Comparison of ENCODE assay signal across 1 cellular context in genomic region chr14:65349100-65349499, GRCh38.
TF ChIP-seq lines count a peak whose summit lies in the region.

No MANE protein-coding gene starts in this region.

TF ChIP-seq in K562, 482 proteins besides CTCF, POLR2A, EP300 and RAD21 (continued from another document and continues in another):
- TF ChIP-seq, protein P1, sequence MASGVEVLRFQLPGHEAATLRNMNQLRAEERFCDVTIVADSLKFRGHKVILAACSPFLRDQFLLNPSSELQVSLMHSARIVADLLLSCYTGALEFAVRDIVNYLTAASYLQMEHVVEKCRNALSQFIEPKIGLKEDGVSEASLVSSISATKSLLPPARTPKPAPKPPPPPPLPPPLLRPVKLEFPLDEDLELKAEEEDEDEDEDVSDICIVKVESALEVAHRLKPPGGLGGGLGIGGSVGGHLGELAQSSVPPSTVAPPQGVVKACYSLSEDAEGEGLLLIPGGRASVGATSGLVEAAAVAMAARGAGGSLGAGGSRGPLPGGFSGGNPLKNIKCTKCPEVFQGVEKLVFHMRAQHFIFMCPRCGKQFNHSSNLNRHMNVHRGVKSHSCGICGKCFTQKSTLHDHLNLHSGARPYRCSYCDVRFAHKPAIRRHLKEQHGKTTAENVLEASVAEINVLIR (CRISPR knock-in tag; IDR thresholded peaks at IDR 0.05): peak; percentile 41; the same call in 1 of the 2 replicates
- TF ChIP-seq, protein P2, sequence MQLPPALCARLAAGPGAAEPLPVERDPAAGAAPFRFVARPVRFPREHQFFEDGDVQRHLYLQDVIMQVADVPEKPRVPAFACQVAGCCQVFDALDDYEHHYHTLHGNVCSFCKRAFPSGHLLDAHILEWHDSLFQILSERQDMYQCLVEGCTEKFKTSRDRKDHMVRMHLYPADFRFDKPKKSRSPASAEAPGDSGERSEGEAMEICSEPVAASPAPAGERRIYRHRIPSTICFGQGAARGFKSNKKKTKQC (CRISPR knock-in tag; IDR thresholded peaks at IDR 0.05): no peak
- TF ChIP-seq ZNF77 (CRISPR knock-in tag; IDR thresholded peaks at IDR 0.05) (no peak), ZNF717 (CRISPR knock-in tag; IDR thresholded peaks at IDR 0.05) (no peak), TAL1 (IDR thresholded peaks at IDR 0.05) (peak; percentile 68), SMAD3 (CRISPR knock-in tag; conservative IDR thresholded peaks at IDR 0.05) (no peak), ZNF23 (CRISPR knock-in tag; IDR thresholded peaks at IDR 0.05) (no peak), ZBTB8A (IDR thresholded peaks at IDR 0.05; ENCODE audit: partially characterized antibody) (no peak), FOXJ3 (CRISPR knock-in tag; IDR thresholded peaks at IDR 0.05) (no peak), IRF9 (tag; IDR thresholded peaks at IDR 0.05) (peak; percentile 67), PTRF (tag; IDR thresholded peaks at IDR 0.05) (no peak), JUN (IDR thresholded peaks at IDR 0.05; ENCODE audit: borderline replicate concordance, low read depth, low read length) (0 out of 2 replicates have a peak, but pooled peaks have one; percentile 23), JUN (CRISPR knock-in tag; IDR thresholded peaks at IDR 0.05; ENCODE audit: borderline replicate concordance) (no peak), MTA2 (IDR thresholded peaks at IDR 0.05; ENCODE audit: low read depth) (peak; percentile 54; the same call in 1 of the 2 replicates), MAFG (tag; conservative IDR thresholded peaks at IDR 0.05) (peak; percentile 18; the same call in 1 of the 2 replicates), NFE2L1 (tag; IDR thresholded peaks at IDR 0.05; ENCODE audit: borderline replicate concordance, low read depth) (no peak), CBFA2T3 (IDR thresholded peaks at IDR 0.05) (peak; percentile 69), BRF1 (IDR thresholded peaks at IDR 0.05; ENCODE audit: borderline replicate concordance, extremely low read depth, insufficient read length) (no peak), EWSR1 (IDR thresholded peaks at IDR 0.05; ENCODE audit: borderline replicate concordance, low read depth, partially characterized antibody) (no peak), DPF2 (IDR thresholded peaks at IDR 0.05) (peak; percentile 54; the same call in 1 of the 2 replicates), ZC3H11A (IDR thresholded peaks at IDR 0.05; ENCODE audit: low read depth, low read length) (no peak), ZBTB43 (CRISPR knock-in tag; IDR thresholded peaks at IDR 0.05) (no peak), ARID2 (IDR thresholded peaks at IDR 0.05) (no peak), CC2D1A (IDR thresholded peaks at IDR 0.05) (no peak), ATF7 (IDR thresholded peaks at IDR 0.05) (peak; percentile 43; the same call in 1 of the 2 replicates), HNRNPH1 (optimal IDR thresholded peaks at IDR 0.05; ENCODE audit: low read depth, low read length) (no peak), SRSF7 (optimal IDR thresholded peaks at IDR 0.05; ENCODE audit: low read depth, low read length) (no peak), FOS (IDR thresholded peaks at IDR 0.05; ENCODE audit: extremely low read depth, insufficient read length) (no peak), ZNF324 (CRISPR knock-in tag; IDR thresholded peaks at IDR 0.05) (no peak), CEBPG (CRISPR knock-in tag; IDR thresholded peaks at IDR 0.05) (peak; percentile 79), CEBPG (tag; conservative IDR thresholded peaks at IDR 0.05 in 1 of 2, IDR thresholded peaks at IDR 0.05 in 1 of 2) (peak; percentile 74 to 87), TRIM24 (IDR thresholded peaks at IDR 0.05) (peak; percentile 68 to 74; a peak in 3 of 4 replicates), ARID3B (CRISPR knock-in tag; IDR thresholded peaks at IDR 0.05; ENCODE audit: borderline replicate concordance) (no peak), YBX1 (IDR thresholded peaks at IDR 0.05) (no peak), CXXC5 (CRISPR knock-in tag; IDR thresholded peaks at IDR 0.05) (peak; percentile 46), NCOR1 (IDR thresholded peaks at IDR 0.05) (peak; percentile 65), CBFA2T2 (conservative IDR thresholded peaks at IDR 0.05) (peak; percentile 47; the same call in 1 of the 2 replicates)
- TF ChIP-seq, protein P3, sequence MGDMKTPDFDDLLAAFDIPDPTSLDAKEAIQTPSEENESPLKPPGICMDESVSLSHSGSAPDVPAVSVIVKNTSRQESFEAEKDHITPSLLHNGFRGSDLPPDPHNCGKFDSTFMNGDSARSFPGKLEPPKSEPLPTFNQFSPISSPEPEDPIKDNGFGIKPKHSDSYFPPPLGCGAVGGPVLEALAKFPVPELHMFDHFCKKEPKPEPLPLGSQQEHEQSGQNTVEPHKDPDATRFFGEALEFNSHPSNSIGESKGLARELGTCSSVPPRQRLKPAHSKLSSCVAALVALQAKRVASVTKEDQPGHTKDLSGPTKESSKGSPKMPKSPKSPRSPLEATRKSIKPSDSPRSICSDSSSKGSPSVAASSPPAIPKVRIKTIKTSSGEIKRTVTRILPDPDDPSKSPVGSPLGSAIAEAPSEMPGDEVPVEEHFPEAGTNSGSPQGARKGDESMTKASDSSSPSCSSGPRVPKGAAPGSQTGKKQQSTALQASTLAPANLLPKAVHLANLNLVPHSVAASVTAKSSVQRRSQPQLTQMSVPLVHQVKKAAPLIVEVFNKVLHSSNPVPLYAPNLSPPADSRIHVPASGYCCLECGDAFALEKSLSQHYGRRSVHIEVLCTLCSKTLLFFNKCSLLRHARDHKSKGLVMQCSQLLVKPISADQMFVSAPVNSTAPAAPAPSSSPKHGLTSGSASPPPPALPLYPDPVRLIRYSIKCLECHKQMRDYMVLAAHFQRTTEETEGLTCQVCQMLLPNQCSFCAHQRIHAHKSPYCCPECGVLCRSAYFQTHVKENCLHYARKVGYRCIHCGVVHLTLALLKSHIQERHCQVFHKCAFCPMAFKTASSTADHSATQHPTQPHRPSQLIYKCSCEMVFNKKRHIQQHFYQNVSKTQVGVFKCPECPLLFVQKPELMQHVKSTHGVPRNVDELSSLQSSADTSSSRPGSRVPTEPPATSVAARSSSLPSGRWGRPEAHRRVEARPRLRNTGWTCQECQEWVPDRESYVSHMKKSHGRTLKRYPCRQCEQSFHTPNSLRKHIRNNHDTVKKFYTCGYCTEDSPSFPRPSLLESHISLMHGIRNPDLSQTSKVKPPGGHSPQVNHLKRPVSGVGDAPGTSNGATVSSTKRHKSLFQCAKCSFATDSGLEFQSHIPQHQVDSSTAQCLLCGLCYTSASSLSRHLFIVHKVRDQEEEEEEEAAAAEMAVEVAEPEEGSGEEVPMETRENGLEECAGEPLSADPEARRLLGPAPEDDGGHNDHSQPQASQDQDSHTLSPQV (IDR thresholded peaks at IDR 0.05): peak; percentile 41; the same call in 1 of the 2 replicates
- TF ChIP-seq, protein P4, sequence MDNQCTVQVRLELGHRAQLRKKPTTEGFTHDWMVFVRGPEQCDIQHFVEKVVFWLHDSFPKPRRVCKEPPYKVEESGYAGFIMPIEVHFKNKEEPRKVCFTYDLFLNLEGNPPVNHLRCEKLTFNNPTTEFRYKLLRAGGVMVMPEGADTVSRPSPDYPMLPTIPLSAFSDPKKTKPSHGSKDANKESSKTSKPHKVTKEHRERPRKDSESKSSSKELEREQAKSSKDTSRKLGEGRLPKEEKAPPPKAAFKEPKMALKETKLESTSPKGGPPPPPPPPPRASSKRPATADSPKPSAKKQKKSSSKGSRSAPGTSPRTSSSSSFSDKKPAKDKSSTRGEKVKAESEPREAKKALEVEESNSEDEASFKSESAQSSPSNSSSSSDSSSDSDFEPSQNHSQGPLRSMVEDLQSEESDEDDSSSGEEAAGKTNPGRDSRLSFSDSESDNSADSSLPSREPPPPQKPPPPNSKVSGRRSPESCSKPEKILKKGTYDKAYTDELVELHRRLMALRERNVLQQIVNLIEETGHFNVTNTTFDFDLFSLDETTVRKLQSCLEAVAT (IDR thresholded peaks at IDR 0.05): no peak
- TF ChIP-seq, protein P5, sequence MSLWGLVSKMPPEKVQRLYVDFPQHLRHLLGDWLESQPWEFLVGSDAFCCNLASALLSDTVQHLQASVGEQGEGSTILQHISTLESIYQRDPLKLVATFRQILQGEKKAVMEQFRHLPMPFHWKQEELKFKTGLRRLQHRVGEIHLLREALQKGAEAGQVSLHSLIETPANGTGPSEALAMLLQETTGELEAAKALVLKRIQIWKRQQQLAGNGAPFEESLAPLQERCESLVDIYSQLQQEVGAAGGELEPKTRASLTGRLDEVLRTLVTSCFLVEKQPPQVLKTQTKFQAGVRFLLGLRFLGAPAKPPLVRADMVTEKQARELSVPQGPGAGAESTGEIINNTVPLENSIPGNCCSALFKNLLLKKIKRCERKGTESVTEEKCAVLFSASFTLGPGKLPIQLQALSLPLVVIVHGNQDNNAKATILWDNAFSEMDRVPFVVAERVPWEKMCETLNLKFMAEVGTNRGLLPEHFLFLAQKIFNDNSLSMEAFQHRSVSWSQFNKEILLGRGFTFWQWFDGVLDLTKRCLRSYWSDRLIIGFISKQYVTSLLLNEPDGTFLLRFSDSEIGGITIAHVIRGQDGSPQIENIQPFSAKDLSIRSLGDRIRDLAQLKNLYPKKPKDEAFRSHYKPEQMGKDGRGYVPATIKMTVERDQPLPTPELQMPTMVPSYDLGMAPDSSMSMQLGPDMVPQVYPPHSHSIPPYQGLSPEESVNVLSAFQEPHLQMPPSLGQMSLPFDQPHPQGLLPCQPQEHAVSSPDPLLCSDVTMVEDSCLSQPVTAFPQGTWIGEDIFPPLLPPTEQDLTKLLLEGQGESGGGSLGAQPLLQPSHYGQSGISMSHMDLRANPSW (CRISPR knock-in tag; IDR thresholded peaks at IDR 0.05): no peak
- TF ChIP-seq, protein P6, sequence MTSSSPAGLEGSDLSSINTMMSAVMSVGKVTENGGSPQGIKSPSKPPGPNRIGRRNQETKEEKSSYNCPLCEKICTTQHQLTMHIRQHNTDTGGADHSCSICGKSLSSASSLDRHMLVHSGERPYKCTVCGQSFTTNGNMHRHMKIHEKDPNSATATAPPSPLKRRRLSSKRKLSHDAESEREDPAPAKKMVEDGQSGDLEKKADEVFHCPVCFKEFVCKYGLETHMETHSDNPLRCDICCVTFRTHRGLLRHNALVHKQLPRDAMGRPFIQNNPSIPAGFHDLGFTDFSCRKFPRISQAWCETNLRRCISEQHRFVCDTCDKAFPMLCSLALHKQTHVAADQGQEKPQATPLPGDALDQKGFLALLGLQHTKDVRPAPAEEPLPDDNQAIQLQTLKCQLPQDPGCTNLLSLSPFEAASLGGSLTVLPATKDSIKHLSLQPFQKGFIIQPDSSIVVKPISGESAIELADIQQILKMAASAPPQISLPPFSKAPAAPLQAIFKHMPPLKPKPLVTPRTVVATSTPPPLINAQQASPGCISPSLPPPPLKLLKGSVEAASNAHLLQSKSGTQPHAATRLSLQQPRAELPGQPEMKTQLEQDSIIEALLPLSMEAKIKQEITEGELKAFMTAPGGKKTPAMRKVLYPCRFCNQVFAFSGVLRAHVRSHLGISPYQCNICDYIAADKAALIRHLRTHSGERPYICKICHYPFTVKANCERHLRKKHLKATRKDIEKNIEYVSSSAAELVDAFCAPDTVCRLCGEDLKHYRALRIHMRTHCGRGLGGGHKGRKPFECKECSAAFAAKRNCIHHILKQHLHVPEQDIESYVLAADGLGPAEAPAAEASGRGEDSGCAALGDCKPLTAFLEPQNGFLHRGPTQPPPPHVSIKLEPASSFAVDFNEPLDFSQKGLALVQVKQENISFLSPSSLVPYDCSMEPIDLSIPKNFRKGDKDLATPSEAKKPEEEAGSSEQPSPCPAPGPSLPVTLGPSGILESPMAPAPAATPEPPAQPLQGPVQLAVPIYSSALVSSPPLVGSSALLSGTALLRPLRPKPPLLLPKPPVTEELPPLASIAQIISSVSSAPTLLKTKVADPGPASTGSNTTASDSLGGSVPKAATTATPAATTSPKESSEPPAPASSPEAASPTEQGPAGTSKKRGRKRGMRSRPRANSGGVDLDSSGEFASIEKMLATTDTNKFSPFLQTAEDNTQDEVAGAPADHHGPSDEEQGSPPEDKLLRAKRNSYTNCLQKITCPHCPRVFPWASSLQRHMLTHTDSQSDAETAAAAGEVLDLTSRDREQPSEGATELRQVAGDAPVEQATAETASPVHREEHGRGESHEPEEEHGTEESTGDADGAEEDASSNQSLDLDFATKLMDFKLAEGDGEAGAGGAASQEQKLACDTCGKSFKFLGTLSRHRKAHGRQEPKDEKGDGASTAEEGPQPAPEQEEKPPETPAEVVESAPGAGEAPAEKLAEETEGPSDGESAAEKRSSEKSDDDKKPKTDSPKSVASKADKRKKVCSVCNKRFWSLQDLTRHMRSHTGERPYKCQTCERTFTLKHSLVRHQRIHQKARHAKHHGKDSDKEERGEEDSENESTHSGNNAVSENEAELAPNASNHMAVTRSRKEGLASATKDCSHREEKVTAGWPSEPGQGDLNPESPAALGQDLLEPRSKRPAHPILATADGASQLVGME (CRISPR knock-in tag; IDR thresholded peaks at IDR 0.05): no peak
- TF ChIP-seq, protein P7, sequence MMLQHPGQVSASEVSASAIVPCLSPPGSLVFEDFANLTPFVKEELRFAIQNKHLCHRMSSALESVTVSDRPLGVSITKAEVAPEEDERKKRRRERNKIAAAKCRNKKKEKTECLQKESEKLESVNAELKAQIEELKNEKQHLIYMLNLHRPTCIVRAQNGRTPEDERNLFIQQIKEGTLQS (IDR thresholded peaks at IDR 0.05): peak; percentile 80
- TF ChIP-seq, protein P7 (CRISPR knock-in tag; conservative IDR thresholded peaks at IDR 0.05): no peak
